9 cellular contexts compared by ENCODE assay signal in genomic region chr11:116852261-116853125, GRCh38. TPM values are rescaled to one million over a fixed set of nuclear protein-coding genes. Genes with fewer than 3 reads are reported as not detected.
DNase-seq lines count a peak whose midpoint lies in the region; ATAC-seq and TF ChIP-seq lines count a peak whose summit lies in the region.
"Had no signal": no experiment of that assay in that cellular context is flagged by ENCODE, and none has a peak within 500 bp of the region (broad histone marks: within the 10 kb centered on the region; RNA-seq: fewer than 3 reads in every experiment).

No MANE protein-coding gene starts in this region.

- H3K27me3 Mint-ChIP-seq in activated naive CD4-positive, alpha-beta T cell treated with anti-CD3 and anti-CD28 coated beads for 36 hours (ENCODE audit: low read depth) = no peaks in the 10 kb centered on the region
- no peaks in the 10 kb centered on the region for H3K27me3 Mint-ChIP-seq in activated CD4-positive, alpha-beta memory T cell treated with anti-CD3 and anti-CD28 coated beads, Interleukin-2, amount 10 ng/mL, durations not matched to agents 7 days and 5 days
- H3K27me3 Mint-ChIP-seq: activated B cell treated with CpG ODN at 0.5 μM for 24 hours had no signal

- CTCF ChIA-PET in activated naive CD4-positive, alpha-beta T cell treated with anti-CD3 and anti-CD28 coated beads for 36 hours (lab: Charles Lee) = interaction anchor here (0.7 to 4.8 kb wide), 8 partner anchors 8 to 374 kb away, joined by 3 to 38 read pairs (median 4); partner anchors contain the start of genes APOA1 and APOA5
- CTCF ChIA-PET in activated CD4-positive, alpha-beta memory T cell treated with anti-CD3 and anti-CD28 coated beads, Interleukin-2, amount 10 ng/mL, durations not matched to agents 7 days and 5 days (lab: Charles Lee) = interaction anchor here (1.0 to 8.8 kb wide), 7 partner anchors 13 to 379 kb away, joined by 3 to 116 read pairs (median 6); partner anchors contain the start of genes APOA5 and PCSK7

- no peaks in the 10 kb centered on the region for H3K9me3 Mint-ChIP-seq in activated naive CD4-positive, alpha-beta T cell treated with anti-CD3 and anti-CD28 coated beads for 36 hours
- H3K9me3 Mint-ChIP-seq in activated CD4-positive, alpha-beta memory T cell treated with anti-CD3 and anti-CD28 coated beads, Interleukin-2, amount 10 ng/mL, durations not matched to agents 7 days and 5 days = peaks cover 3% of the 10 kb centered on the region
- H3K9me3 Mint-ChIP-seq: activated B cell treated with CpG ODN at 0.5 μM for 24 hours had no signal

- DNase-seq in activated naive CD4-positive, alpha-beta T cell treated with anti-CD3 and anti-CD28 coated beads for 36 hours = peak; percentile 31
- DNase-seq in activated naive CD4-positive, alpha-beta T cell (lab: John Stamatoyannopoulos, UW) = no peak
- DNase-seq in activated CD4-positive, alpha-beta memory T cell treated with anti-CD3 and anti-CD28 coated beads, Interleukin-2, amount 10 ng/mL, durations not matched to agents 7 days and 5 days = peak; percentile 26
- DNase-seq in kidney glomerular epithelial cell (lab: John Stamatoyannopoulos, UW) = peak; percentile 12
- DNase-seq in uterus = peak; percentile 35 to 40
- DNase-seq in stimulated activated CD4-positive, alpha-beta T cell treated with anti-CD3 and anti-CD28 coated beads, Interleukin-2, amount 100 ng/mL, for 24 hours = no peak
- DNase-seq: activated B cell treated with CpG ODN at 0.5 μM for 24 hours had no signal

- TF ChIP-seq POLR2A in uterus (IDR thresholded peaks at IDR 0.05) = no peak

- no peaks in the 10 kb centered on the region for H3K36me3 ChIP-seq in uterus

- H3K4me1 Mint-ChIP-seq in activated naive CD4-positive, alpha-beta T cell treated with anti-CD3 and anti-CD28 coated beads for 36 hours (ENCODE audit: low read depth) = peaks cover 59% of the 10 kb centered on the region
- peaks cover 64% of the 10 kb centered on the region for H3K4me1 Mint-ChIP-seq in activated CD4-positive, alpha-beta memory T cell treated with anti-CD3 and anti-CD28 coated beads, Interleukin-2, amount 10 ng/mL, durations not matched to agents 7 days and 5 days

- peak overlapping the region; percentile 88 for H3K27ac Mint-ChIP-seq in activated naive CD4-positive, alpha-beta T cell treated with anti-CD3 and anti-CD28 coated beads for 36 hours
- H3K27ac Mint-ChIP-seq in activated CD4-positive, alpha-beta memory T cell treated with anti-CD3 and anti-CD28 coated beads, Interleukin-2, amount 10 ng/mL, durations not matched to agents 7 days and 5 days = peak overlapping the region; percentile 96

- ATAC-seq in GM18909 (IDR thresholded peaks at IDR 0.05; ENCODE audit: poor library complexity, unreplicated experiment) (no peak), GM19023 (IDR thresholded peaks at IDR 0.05; ENCODE audit: unreplicated experiment) (no peak)

- intact Hi-C loops in activated naive CD4-positive, alpha-beta T cell treated with anti-CD3 and anti-CD28 coated beads for 36 hours (cut with micrococcal nuclease) = loop anchor here (1.0 to 5.0 kb wide), 17 partner anchors 30 to 1135 kb away; partner anchors contain the start of genes CEP164, IL10RA, SIDT2 and SIK3
- intact Hi-C loops in uterus (cut with DNase I; ENCODE audit: low total_unique reads) = no loop called here

- no peak for TF ChIP-seq CTCF in uterus (IDR thresholded peaks at IDR 0.05)

- POLR2A ChIA-PET in activated CD4-positive, alpha-beta memory T cell treated with anti-CD3 and anti-CD28 coated beads, Interleukin-2, amount 10 ng/mL, durations not matched to agents 7 days and 5 days (lab: Charles Lee) = interaction anchor here (0.9 to 9.0 kb wide), 16 partner anchors 10 to 379 kb away, joined by 3 to 93 read pairs (median 10); partner anchors contain the start of genes APOA1, BUD13, PAFAH1B2 and PCSK7

- no peak overlapping the region for H3K4me3 ChIP-seq in uterus

- H3K4me1 ChIP-seq in uterus = peaks cover 0 to 8% of the 10 kb centered on the region in 2 donors

- H3K27ac ChIP-seq in uterus = peak overlapping the region in 1 of 2 donors; percentile 7

- H3K27me3 ChIP-seq in uterus = no peaks in the 10 kb centered on the region

- H3K36me3 Mint-ChIP-seq in activated naive CD4-positive, alpha-beta T cell treated with anti-CD3 and anti-CD28 coated beads for 36 hours (ENCODE audit: low read depth) = peaks cover 18% of the 10 kb centered on the region
- peaks cover 48% of the 10 kb centered on the region for H3K36me3 Mint-ChIP-seq in activated CD4-positive, alpha-beta memory T cell treated with anti-CD3 and anti-CD28 coated beads, Interleukin-2, amount 10 ng/mL, durations not matched to agents 7 days and 5 days (ENCODE audit: low read depth)

- no peaks in the 10 kb centered on the region for H3K9me3 ChIP-seq in uterus

- peak overlapping the region; percentile 47 for H3K4me3 Mint-ChIP-seq in activated naive CD4-positive, alpha-beta T cell treated with anti-CD3 and anti-CD28 coated beads for 36 hours
- H3K4me3 Mint-ChIP-seq in activated CD4-positive, alpha-beta memory T cell treated with anti-CD3 and anti-CD28 coated beads, Interleukin-2, amount 10 ng/mL, durations not matched to agents 7 days and 5 days = peak overlapping the region; percentile 67

RNA-seq across cellular contexts. Expression of gene APOA1, which starts 15.1 kb away (rescaled TPM):
- not detected for total RNA-seq in activated naive CD4-positive, alpha-beta T cell treated with anti-CD3 and anti-CD28 coated beads for 36 hours
- total RNA-seq in activated CD4-positive, alpha-beta memory T cell treated with anti-CD3 and anti-CD28 coated beads, Interleukin-2, amount 10 ng/mL, durations not matched to agents 7 days and 5 days = not detected
- 1 to 10 TPM in 2 of 4 donors, not detected in 2; 2.2 to 3.5 TPM for total RNA-seq in uterus

RNA-seq across cellular contexts. Expression of gene APOC3, which starts 22.8 kb away (rescaled TPM):
- total RNA-seq in activated naive CD4-positive, alpha-beta T cell treated with anti-CD3 and anti-CD28 coated beads for 36 hours = not detected
- not detected for total RNA-seq in activated CD4-positive, alpha-beta memory T cell treated with anti-CD3 and anti-CD28 coated beads, Interleukin-2, amount 10 ng/mL, durations not matched to agents 7 days and 5 days
- 1 to 10 TPM in 1 of 4 donors, not detected in 3; 1.2 TPM for total RNA-seq in uterus
- total RNA-seq: activated B cell treated with CpG ODN at 0.5 μM for 24 hours had no signal

RNA-seq across cellular contexts. Expression of gene APOA4, which starts 29.4 kb away (rescaled TPM):
- total RNA-seq in activated naive CD4-positive, alpha-beta T cell treated with anti-CD3 and anti-CD28 coated beads for 36 hours = not detected
- total RNA-seq in activated CD4-positive, alpha-beta memory T cell treated with anti-CD3 and anti-CD28 coated beads, Interleukin-2, amount 10 ng/mL, durations not matched to agents 7 days and 5 days = not detected
- not detected for total RNA-seq in uterus
- total RNA-seq: activated B cell treated with CpG ODN at 0.5 μM for 24 hours had no signal

Comparison
In these comparisons a context has a peak if more than half of its experiments do, and no peak if none do; other contexts are left out.
1. DNase-seq: peak in activated naive CD4-positive, alpha-beta T cell treated with anti-CD3 and anti-CD28 coated beads for 36 hours (single experiment), activated CD4-positive, alpha-beta memory T cell treated with anti-CD3 and anti-CD28 coated beads, Interleukin-2, amount 10 ng/mL, durations not matched to agents 7 days and 5 days (single experiment), kidney glomerular epithelial cell (single experiment) and uterus (2 of 2); none in activated naive CD4-positive, alpha-beta T cell (0 of 4) and stimulated activated CD4-positive, alpha-beta T cell treated with anti-CD3 and anti-CD28 coated beads, Interleukin-2, amount 100 ng/mL, for 24 hours (0 of 2).